11 cellular contexts compared by ENCODE assay signal in the genomic region with DNA sequence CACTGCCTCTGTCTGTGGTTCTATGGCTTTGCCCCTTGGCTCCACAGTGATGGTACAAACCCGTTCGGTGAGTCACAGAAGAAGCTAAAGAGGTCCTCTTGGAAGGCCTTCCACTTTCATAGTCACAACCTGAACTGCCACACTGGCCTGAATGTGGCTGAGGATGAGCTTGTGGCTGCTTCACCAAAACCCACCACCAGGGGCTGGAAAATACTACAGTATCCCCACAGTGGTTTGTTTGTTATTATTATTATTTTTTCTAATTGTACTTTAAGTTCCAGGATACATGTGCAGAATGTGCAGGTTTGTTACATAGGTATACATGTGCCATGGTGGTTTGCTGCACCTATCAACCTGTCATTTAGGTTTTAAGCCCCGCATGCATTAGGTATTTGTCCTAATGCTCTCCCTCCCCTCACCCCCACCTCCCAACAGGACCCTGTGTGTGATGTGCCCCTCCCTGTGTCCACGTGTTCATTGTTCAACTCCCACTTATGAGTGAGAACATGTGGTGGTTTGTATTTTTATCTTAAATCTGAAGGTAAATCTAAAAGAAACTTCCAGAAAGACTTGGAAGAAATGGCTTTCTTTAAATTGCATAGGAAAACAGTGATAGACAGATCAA.
DNase-seq lines count a peak whose midpoint lies in the region; ATAC-seq, FAIRE-seq and TF ChIP-seq lines count a peak whose summit lies in the region.
"Had no signal": no experiment of that assay in that cellular context is flagged by ENCODE, and none has a peak within 500 bp of the region (broad histone marks: within the 10 kb centered on the region; RNA-seq: fewer than 3 reads in every experiment).

No MANE protein-coding gene starts in this region.

- no peak overlapping the region for H3K4me2 ChIP-seq in Loucy (ENCODE audit: low read depth, low read length, poor library complexity, severe bottlenecking)

- DNase-seq in NCI-H82 (lab: John Stamatoyannopoulos, UW) = peak; percentile 25
- no peak for DNase-seq in NCI-H82 treated with DMSO at 0.1 percent for 48 hours (lab: John Stamatoyannopoulos, UW; ENCODE audit: unreplicated experiment)
- DNase-seq in bronchial epithelial cell (ENCODE audit: low read depth) = peak; percentile 4
- no peak for DNase-seq in osteocyte (ENCODE audit: extremely low spot score, unreplicated experiment)
- DNase-seq in NCI-H2171 (lab: John Stamatoyannopoulos, UW) = no peak
- DNase-seq in stimulated activated CD4-positive, alpha-beta T cell treated with anti-CD3 and anti-CD28 coated beads, Interleukin-12 subunit alpha, Interleukin-12 subunit beta, amount 100 ng/mL, for 4 hours = no peak
- DNase-seq: NCI-H187 treated with DMSO at 0.1 percent for 48 hours had no signal

- H3K36me3 Mint-ChIP-seq in osteocyte (ENCODE audit: unreplicated experiment) = no peaks in the 10 kb centered on the region

- no peak overlapping the region for H3K9ac ChIP-seq in Loucy (ENCODE audit: low read depth, low read length, poor library complexity, severe bottlenecking)

- H3F3A ChIP-seq in Loucy (ENCODE audit: low read depth) = no peaks in the 10 kb centered on the region

- no peaks in the 10 kb centered on the region for H3K9me3 ChIP-seq in Loucy (ENCODE audit: insufficient read depth, low read depth, low read length)

- H3K9me2 ChIP-seq in Loucy (replicated peaks; ENCODE audit: low read depth, low read length) = no peaks in the 10 kb centered on the region

- H3K4me3 Mint-ChIP-seq in osteocyte (ENCODE audit: unreplicated experiment) = no peak overlapping the region
- H3K4me3 Mint-ChIP-seq: stimulated activated naive CD8-positive, alpha-beta T cell treated with anti-CD3 and anti-CD28 coated beads, Interleukin-15, Interleukin-2, amounts not matched to agents 100 ng/mL and 50 ng/mL, for 24 hours had no signal

- H4K20me1 ChIP-seq in Loucy (ENCODE audit: insufficient read depth, low read length, poor library complexity, severe bottlenecking) = no peaks in the 10 kb centered on the region

- no peaks in the 10 kb centered on the region for H3K4me1 ChIP-seq in Loucy (ENCODE audit: insufficient read depth, low read length, poor library complexity, severe bottlenecking)

- FAIRE-seq in bronchial epithelial cell (lab: Jason Lieb, UNC) = no peak
- FAIRE-seq: A204.1 had no signal

- TF ChIP-seq CTCF in Loucy (conservative IDR thresholded peaks at IDR 0.05; ENCODE audit: low read length) = peak; percentile 19; the same call in 1 of the 2 replicates
- TF ChIP-seq CTCF in bronchial epithelial cell (IDR thresholded peaks at IDR 0.05; ENCODE audit: insufficient read depth, low read length, severe bottlenecking) = peak; percentile 35
- TF ChIP-seq CTCF in osteocyte (IDR thresholded peaks at IDR 0.05) = peak; percentile 27

- H3K4me1 Mint-ChIP-seq in osteocyte (ENCODE audit: unreplicated experiment) = no peaks in the 10 kb centered on the region

- H2AFZ ChIP-seq in Loucy (ENCODE audit: low read length) = no peak overlapping the region

- H3K27ac Mint-ChIP-seq in osteocyte (ENCODE audit: unreplicated experiment) = no peak overlapping the region
- H3K27ac Mint-ChIP-seq: stimulated activated naive CD8-positive, alpha-beta T cell treated with anti-CD3 and anti-CD28 coated beads, Interleukin-15, Interleukin-2, amounts not matched to agents 100 ng/mL and 50 ng/mL, for 24 hours had no signal

- no peaks in the 10 kb centered on the region for H3K9me3 Mint-ChIP-seq in osteocyte (ENCODE audit: unreplicated experiment)

- no peaks in the 10 kb centered on the region for H3K36me3 ChIP-seq in Loucy (ENCODE audit: insufficient read depth, low read length)
- H3K36me3 ChIP-seq in bronchial epithelial cell (ENCODE audit: control insufficient read depth, insufficient read depth, low read length) = no peaks in the 10 kb centered on the region

- H3K27me3 ChIP-seq in Loucy (ENCODE audit: insufficient read depth, low read length, poor library complexity, severe bottlenecking) = no peaks in the 10 kb centered on the region
- no peaks in the 10 kb centered on the region for H3K27me3 ChIP-seq in bronchial epithelial cell (ENCODE audit: control insufficient read depth, insufficient read depth, low read length)

- ATAC-seq in HG02981 (IDR thresholded peaks at IDR 0.05; ENCODE audit: unreplicated experiment) = no peak

- no peaks in the 10 kb centered on the region for H3K79me2 ChIP-seq in Loucy (ENCODE audit: insufficient read depth, low read length)

- H3K4me3 ChIP-seq in Loucy (ENCODE audit: low read length, poor library complexity, severe bottlenecking) (no peak overlapping the region), bronchial epithelial cell (ENCODE audit: low read depth, low read length) (no peak overlapping the region)

- no peaks in the 10 kb centered on the region for H3K27me3 Mint-ChIP-seq in osteocyte (ENCODE audit: unreplicated experiment)
- H3K27me3 Mint-ChIP-seq: stimulated activated naive CD8-positive, alpha-beta T cell treated with anti-CD3 and anti-CD28 coated beads, Interleukin-15, Interleukin-2, amounts not matched to agents 100 ng/mL and 50 ng/mL, for 24 hours had no signal

Comparison
In these comparisons a context has a peak if more than half of its experiments do, and no peak if none do; other contexts are left out.
1. DNase-seq: peak in NCI-H82 (single experiment) and bronchial epithelial cell (single experiment); none in NCI-H82 treated with DMSO at 0.1 percent for 48 hours (single experiment), osteocyte (single experiment), NCI-H2171 (single experiment) and stimulated activated CD4-positive, alpha-beta T cell treated with anti-CD3 and anti-CD28 coated beads, Interleukin-12 subunit alpha, Interleukin-12 subunit beta, amount 100 ng/mL, for 4 hours (single experiment).
2. Peak in every context shown above with its lines, with median percentiles within 50 percentile points of each other: CTCF ChIP-seq.